Comparison of ENCODE assay signal across 8 cellular contexts in genomic region chr4:1711055-1711905, GRCh38. TPM values are rescaled to one million over a fixed set of nuclear protein-coding genes. Genes with fewer than 3 reads are reported as not detected.
DNase-seq lines count a peak whose midpoint lies in the region; ATAC-seq, FAIRE-seq and TF ChIP-seq lines count a peak whose summit lies in the region.

No MANE protein-coding gene starts in this region.

- TF ChIP-seq POLR2A in GM12892 (IDR thresholded peaks at IDR 0.05; ENCODE audit: low read depth, low read length) = no peak

- peak overlapping the region; percentile 95 for H3K4me3 ChIP-seq in Loucy (ENCODE audit: low read length, poor library complexity, severe bottlenecking)
- peak overlapping the region; percentile 94 for H3K4me3 ChIP-seq in adipocyte (ENCODE audit: low read length)
- H3K4me3 ChIP-seq in pancreas = peak overlapping the region; percentile 61 to 95 (median 79)

- in situ Hi-C loops in Caki2 (cut with HindIII; ENCODE audit: low pct_unique_long_range_greater_than_20kb, low sequenced_read_pairs) = no loop called here

- H3K4me2 ChIP-seq in Loucy (ENCODE audit: low read depth, low read length, poor library complexity, severe bottlenecking) = peak overlapping the region; percentile 81

- H3K9ac ChIP-seq in Loucy (ENCODE audit: low read depth, low read length, poor library complexity, severe bottlenecking) = peak overlapping the region; percentile 91
- peak overlapping the region; percentile 93 for H3K9ac ChIP-seq in adipocyte (ENCODE audit: low read length)

- H4K20me1 ChIP-seq in Loucy (ENCODE audit: insufficient read depth, low read length, poor library complexity, severe bottlenecking) = peaks cover 74% of the 10 kb centered on the region

- H2AFZ ChIP-seq in Loucy (ENCODE audit: low read length) = peak overlapping the region; percentile 1; the same call in 1 of the 2 replicates

- ATAC-seq in GM21576 (IDR thresholded peaks at IDR 0.05; ENCODE audit: unreplicated experiment) (peak; percentile 2), left cardiac atrium (peak; percentile 29 to 32), pancreas (peak; percentile 10 to 44 (median 36))

- 4 to 5% methylated on average over 61 of the region's 61 CpGs for WGBS in pancreas, 2 donors

- no peaks in the 10 kb centered on the region for H3K9me3 ChIP-seq in Loucy (ENCODE audit: insufficient read depth, low read depth, low read length)
- no peaks in the 10 kb centered on the region for H3K9me3 ChIP-seq in adipocyte (ENCODE audit: control insufficient read depth, low read length)
- H3K9me3 ChIP-seq in pancreas = no peaks in the 10 kb centered on the region

- H3K36me3 ChIP-seq in Loucy (ENCODE audit: insufficient read depth, low read length) (peaks cover 3% of the 10 kb centered on the region; the same call in 1 of the 2 replicates), adipocyte (ENCODE audit: control insufficient read depth, insufficient read depth, low read length, severe bottlenecking) (peaks cover 8% of the 10 kb centered on the region), pancreas (peaks cover 0 to 3% (median 0%) of the 10 kb centered on the region in 3 donors)

- H3K27me3 ChIP-seq in Loucy (ENCODE audit: insufficient read depth, low read length, poor library complexity, severe bottlenecking) (no peaks in the 10 kb centered on the region), adipocyte (replicated peaks; ENCODE audit: control insufficient read depth, insufficient read depth, low read length) (no peaks in the 10 kb centered on the region), pancreas (no peaks in the 10 kb centered on the region)

- H3K79me2 ChIP-seq in Loucy (ENCODE audit: insufficient read depth, low read length) = peaks cover 88% of the 10 kb centered on the region

- intact Hi-C loops in left cardiac atrium (cut with DNase I) = no loop called here
- intact Hi-C loops in pancreas (cut with DNase I) = no loop called here

- no peaks in the 10 kb centered on the region for H3F3A ChIP-seq in Loucy (ENCODE audit: low read depth)

- FAIRE-seq in pancreas (lab: Jason Lieb, UNC) = no peak
- FAIRE-seq in GM12892 (lab: Jason Lieb, UNC) = no peak

- H3K4me1 ChIP-seq in Loucy (ENCODE audit: insufficient read depth, low read length, poor library complexity, severe bottlenecking) = peaks cover 49% of the 10 kb centered on the region
- H3K4me1 ChIP-seq in adipocyte (ENCODE audit: control insufficient read depth, insufficient read depth, low read length) = peaks cover 22% of the 10 kb centered on the region
- H3K4me1 ChIP-seq in pancreas = peaks cover 0 to 24% (median 20%) of the 10 kb centered on the region in 3 donors

- DNase-seq in Caki2 (ENCODE audit: low read depth) (peak; percentile 32), adipocyte (ENCODE audit: low read depth) (peak; percentile 74), left cardiac atrium (peak; percentile 63), pancreas (peak; percentile 51 to 86 (median 74)), NCI-H774 (lab: John Stamatoyannopoulos, UW) (no peak), GM12892 (ENCODE audit: insufficient read length) (no peak)

- TF ChIP-seq CTCF in Loucy (conservative IDR thresholded peaks at IDR 0.05; ENCODE audit: low read length) (no peak), pancreas (IDR thresholded peaks at IDR 0.05) (no peak)

- H3K27ac ChIP-seq in pancreas = peak overlapping the region; percentile 100

- no peaks in the 10 kb centered on the region for H3K9me2 ChIP-seq in Loucy (replicated peaks; ENCODE audit: low read depth, low read length)

RNA-seq across cellular contexts. Expression of gene SLBP, which starts 0.8 kb away (rescaled TPM):
- total RNA-seq in Caki2 (2014; rRNA removed; shearing (Covaris generic); ENCODE audit: low replicate concordance) = 86.1 and 93.8 TPM in 2 replicates
- total RNA-seq in left cardiac atrium (10 to 100 TPM; 15.8 to 18.2 TPM), pancreas (10 to 100 TPM in 4 of 6 donors, 1 to 10 TPM in 2; 8.7 to 15.8 (median 10.9) TPM)
- polyA plus RNA-seq in pancreas = 10 to 100 TPM; 10.1 to 20.2 TPM
- polyA plus RNA-seq in GM12892 (2012; ENCODE audit: missing spikeins) = 122 TPM

RNA-seq across cellular contexts. Expression of gene TMEM129, which starts 9.8 kb away (rescaled TPM):
- 52.7 and 59.2 TPM in 2 replicates for total RNA-seq in Caki2 (2014; rRNA removed; shearing (Covaris generic); ENCODE audit: low replicate concordance)
- total RNA-seq in left cardiac atrium = 10 to 100 TPM; 34.0 to 48.4 TPM
- total RNA-seq in pancreas = 10 to 100 TPM; 17.2 to 27.1 (median 18.9) TPM
- polyA plus RNA-seq in pancreas = 10 to 100 TPM; 25.9 to 32.7 TPM
- polyA plus RNA-seq in GM12892 (2012; ENCODE audit: missing spikeins) = 7.7 TPM

RNA-seq across cellular contexts. Expression of gene TACC3, which starts 10.0 kb away (rescaled TPM):
- 106 and 111 TPM in 2 replicates for total RNA-seq in Caki2 (2014; rRNA removed; shearing (Covaris generic); ENCODE audit: low replicate concordance)
- total RNA-seq in left cardiac atrium = 1 to 10 TPM; 6.3 to 9.2 TPM
- 1 to 10 TPM in 5 of 6 donors, under 1 TPM in 1; 0.97 to 4.4 (median 2.4) TPM for total RNA-seq in pancreas
- polyA plus RNA-seq in pancreas = 1 to 10 TPM; 4.0 to 4.8 TPM
- polyA plus RNA-seq in GM12892 (2012; ENCODE audit: missing spikeins) = 40.1 TPM

RNA-seq across cellular contexts. Expression of gene FAM53A, which starts 27.2 kb away (rescaled TPM):
- total RNA-seq in Caki2 (2014; rRNA removed; shearing (Covaris generic); ENCODE audit: low replicate concordance) = 3.2 and 5.2 TPM in 2 replicates
- 1 to 10 TPM; 1.3 to 1.6 TPM for total RNA-seq in left cardiac atrium
- 1 to 10 TPM in 4 of 6 donors, under 1 TPM in 2; 0.60 to 1.4 (median 1.2) TPM for total RNA-seq in pancreas
- polyA plus RNA-seq in pancreas = 1 to 10 TPM; 2.4 to 2.7 TPM
- 0.53 TPM for polyA plus RNA-seq in GM12892 (2012; ENCODE audit: missing spikeins)

Comparison
In these comparisons a context has a peak if more than half of its experiments do, and no peak if none do; other contexts are left out.
1. DNase-seq: peak in Caki2 (single experiment), adipocyte (single experiment), left cardiac atrium (single experiment) and pancreas (6 of 6); none in NCI-H774 (single experiment) and GM12892 (single experiment).
2. RNA of gene TACC3, which starts 10.0 kb away (total RNA-seq): 106 to 111 TPM in Caki2; 6.3 to 9.2 TPM in left cardiac atrium and 0.97 to 4.4 TPM in pancreas; every median in the first group is over 10 times any median in the second.
3. Peak in every context shown above with its lines, with median percentiles within 50 percentile points of each other: ATAC-seq and H3K4me3 ChIP-seq.